20 cellular contexts compared by ENCODE assay signal in the genomic region with DNA sequence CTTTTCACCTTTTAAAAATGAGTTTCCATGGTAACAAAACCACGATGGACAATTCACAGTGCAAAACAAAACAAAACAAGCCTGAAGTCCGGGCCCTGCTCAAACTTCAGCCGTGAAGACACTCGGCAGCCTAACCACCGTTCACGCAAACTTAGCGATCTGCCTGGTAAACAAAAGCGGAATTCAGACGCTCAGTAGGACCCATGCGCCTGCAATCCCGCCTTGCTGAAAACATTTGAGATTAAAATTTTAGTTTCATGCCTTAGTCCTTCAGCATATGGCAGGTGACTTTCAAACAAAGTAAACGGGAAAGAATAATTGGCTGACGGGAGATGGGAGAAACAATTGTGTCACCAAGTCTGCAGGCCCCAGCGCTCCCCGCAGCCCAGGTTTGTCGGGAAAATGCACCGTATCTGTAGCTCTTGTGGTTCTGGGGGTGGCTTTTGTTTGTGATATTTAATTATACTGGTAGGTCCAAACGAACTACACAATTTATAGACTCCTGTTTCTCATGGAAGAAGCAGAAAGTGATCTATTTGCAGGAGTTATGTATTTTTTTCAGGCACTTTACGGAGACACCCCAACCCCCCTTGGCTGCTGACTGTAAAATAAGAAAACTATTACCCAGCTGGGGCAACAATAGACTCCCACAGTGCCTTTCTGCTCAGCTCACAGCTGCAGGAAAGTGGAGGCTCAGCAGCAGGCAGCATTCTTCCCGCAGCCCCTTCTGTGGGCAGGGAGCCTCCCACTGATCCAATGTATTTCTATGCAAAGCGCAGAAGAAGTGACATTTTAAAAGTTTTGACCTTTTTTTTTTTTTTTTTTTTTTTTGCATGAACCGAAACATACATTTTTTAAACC.
A peak's percentile ranks its signal among the peaks of the same experiment; 100 is the strongest.
DNase-seq lines count a peak whose midpoint lies in the region; ATAC-seq, FAIRE-seq and TF ChIP-seq lines count a peak whose summit lies in the region.
"Had no signal": no experiment of that assay in that cellular context is flagged by ENCODE, and none has a peak within 500 bp of the region (broad histone marks: within the 10 kb centered on the region; RNA-seq: fewer than 3 reads in every experiment).

No MANE protein-coding gene starts in this region.

- no peaks in the 10 kb centered on the region for H3K79me2 ChIP-seq in astrocyte (ENCODE audit: insufficient read depth, low read length)

- H3K9me3 Mint-ChIP-seq in astrocyte (ENCODE audit: unreplicated experiment) (peaks cover 9% of the 10 kb centered on the region), progenitor cell of endocrine pancreas (ENCODE audit: low read depth) (peaks cover 6% of the 10 kb centered on the region)
- H3K9me3 Mint-ChIP-seq: activated naive CD4-positive, alpha-beta T cell treated with anti-CD3 and anti-CD28 coated beads, Interleukin-2, amount 10 ng/mL, durations not matched to agents 7 days and 5 days had no signal

- H3K4me1 Mint-ChIP-seq in astrocyte (ENCODE audit: low read depth, unreplicated experiment) (peaks cover 19% of the 10 kb centered on the region), progenitor cell of endocrine pancreas (ENCODE audit: low read depth) (peaks cover 10% of the 10 kb centered on the region)
- H3K4me1 Mint-ChIP-seq: activated naive CD4-positive, alpha-beta T cell treated with anti-CD3 and anti-CD28 coated beads, Interleukin-2, amount 10 ng/mL, durations not matched to agents 7 days and 5 days; naive B cell had no signal

- H3K36me3 ChIP-seq in astrocyte (ENCODE audit: insufficient read depth, low read length): no peaks in the 10 kb centered on the region
- no peaks in the 10 kb centered on the region for H3K36me3 ChIP-seq in iPS-20b (ENCODE audit: insufficient read depth, low read depth, low read length)
- H3K36me3 ChIP-seq: colonic mucosa, thoracic aorta had no signal

- no peak for ATAC-seq in GM21367 (IDR thresholded peaks at IDR 0.05; ENCODE audit: unreplicated experiment)
- no peak for ATAC-seq in GM18502 (IDR thresholded peaks at IDR 0.05; ENCODE audit: poor library complexity, unreplicated experiment)
- ATAC-seq: T-cell had no signal

- H3K27ac ChIP-seq in astrocyte (ENCODE audit: low read depth, low read length) (no peak overlapping the region), iPS-20b (ENCODE audit: low read length) (peak overlapping the region; percentile 85)
- H3K27ac ChIP-seq: colonic mucosa, thoracic aorta had no signal

- peaks cover 3% of the 10 kb centered on the region for H3K9me3 ChIP-seq in astrocyte (ENCODE audit: insufficient read depth, low read depth, low read length)
- H3K9me3 ChIP-seq in iPS-20b (ENCODE audit: insufficient read depth, low read depth, low read length): peaks cover 11% of the 10 kb centered on the region; the same call in 1 of the 2 replicates
- H3K9me3 ChIP-seq: colonic mucosa, thoracic aorta had no signal

- H2AFZ ChIP-seq in astrocyte (ENCODE audit: low read depth, low read length): no peak overlapping the region

- TF ChIP-seq CTCF in astrocyte (IDR thresholded peaks at IDR 0.05; ENCODE audit: insufficient read depth, low read depth, low read length) (no peak), progenitor cell of endocrine pancreas (IDR thresholded peaks at IDR 0.05; ENCODE audit: unreplicated experiment) (no peak)

- no peaks in the 10 kb centered on the region for H3K36me3 Mint-ChIP-seq in astrocyte (ENCODE audit: low read depth, unreplicated experiment)
- peaks cover 2% of the 10 kb centered on the region for H3K36me3 Mint-ChIP-seq in progenitor cell of endocrine pancreas (ENCODE audit: insufficient read depth)
- H3K36me3 Mint-ChIP-seq: activated naive CD4-positive, alpha-beta T cell treated with anti-CD3 and anti-CD28 coated beads, Interleukin-2, amount 10 ng/mL, durations not matched to agents 7 days and 5 days; T-cell had no signal

- no peak overlapping the region for H3K4me3 ChIP-seq in astrocyte (ENCODE audit: insufficient read depth, low read depth, low read length)
- peak overlapping the region; percentile 58 for H3K4me3 ChIP-seq in iPS-20b (ENCODE audit: low read length)
- H3K4me3 ChIP-seq: colonic mucosa, thoracic aorta had no signal

- H3K27me3 ChIP-seq in astrocyte (ENCODE audit: insufficient read depth, low read length): no peaks in the 10 kb centered on the region
- 0 out of 2 replicates have a peak, but pooled peaks cover 7% of the 10 kb centered on the region for H3K27me3 ChIP-seq in iPS-20b (ENCODE audit: insufficient read depth, low read length)
- H3K27me3 ChIP-seq: colonic mucosa had no signal

- FAIRE-seq in astrocyte (lab: Jason Lieb, UNC): no peak
- FAIRE-seq: endothelial cell of umbilical vein had no signal

- H3K27ac Mint-ChIP-seq in astrocyte (ENCODE audit: unreplicated experiment) (peak overlapping the region; percentile 80), progenitor cell of endocrine pancreas (no peak overlapping the region)
- H3K27ac Mint-ChIP-seq: activated naive CD4-positive, alpha-beta T cell treated with anti-CD3 and anti-CD28 coated beads, Interleukin-2, amount 10 ng/mL, durations not matched to agents 7 days and 5 days; T-cell had no signal

- H3K4me3 Mint-ChIP-seq in astrocyte (ENCODE audit: unreplicated experiment) (peak overlapping the region; percentile 45), progenitor cell of endocrine pancreas (ENCODE audit: low read depth) (peak overlapping the region; percentile 40)
- H3K4me3 Mint-ChIP-seq: activated naive CD4-positive, alpha-beta T cell treated with anti-CD3 and anti-CD28 coated beads, Interleukin-2, amount 10 ng/mL, durations not matched to agents 7 days and 5 days; T-cell had no signal

- no peaks in the 10 kb centered on the region for H4K20me1 ChIP-seq in astrocyte (ENCODE audit: insufficient read depth, low read length)

- no peak overlapping the region for H3K4me2 ChIP-seq in astrocyte (ENCODE audit: low read length)

- H3K9ac ChIP-seq in astrocyte (ENCODE audit: low read length) (no peak overlapping the region), iPS-20b (ENCODE audit: low read depth, low read length) (peak overlapping the region; percentile 90)

- H3K27me3 Mint-ChIP-seq in astrocyte (ENCODE audit: low read depth, unreplicated experiment): peaks cover 28% of the 10 kb centered on the region
- peaks cover 40% of the 10 kb centered on the region for H3K27me3 Mint-ChIP-seq in progenitor cell of endocrine pancreas

- DNase-seq in NCI-H2081 (lab: John Stamatoyannopoulos, UW): peak; percentile 48 to 60
- no peak for DNase-seq in NCI-H2081 treated with DMSO at 0.1 percent for 48 hours (lab: John Stamatoyannopoulos, UW)
- no peak for DNase-seq in astrocyte (ENCODE audit: low read depth)
- DNase-seq in progenitor cell of endocrine pancreas (ENCODE audit: low spot score, unreplicated experiment): no peak
- no peak for DNase-seq in activated gamma-delta T cell (lab: John Stamatoyannopoulos, UW)
- DNase-seq: 8988T; activated CD4-positive, alpha-beta T cell treated with anti-CD3 and anti-CD28 coated beads, Interleukin-2, amount 50 U/mL, for 1 hour; activated naive CD4-positive, alpha-beta T cell treated with anti-CD3 and anti-CD28 coated beads, Interleukin-2, amount 10 ng/mL, durations not matched to agents 7 days and 5 days; colonic mucosa; GDM1; hypothalamus; naive B cell; NCI-H1105; NCI-H226; T-cell had no signal

- H3K4me1 ChIP-seq in astrocyte (ENCODE audit: insufficient read depth, low read length) (no peaks in the 10 kb centered on the region), iPS-20b (ENCODE audit: insufficient read depth, low read length) (peaks cover 43% of the 10 kb centered on the region; the same call in 1 of the 2 replicates)

Comparison
In these comparisons a context has a peak if more than half of its experiments do, and no peak if none do; other contexts are left out.
1. DNase-seq: peak in NCI-H2081 (2 of 2); none in NCI-H2081 treated with DMSO at 0.1 percent for 48 hours (single experiment), astrocyte (single experiment), progenitor cell of endocrine pancreas (single experiment) and activated gamma-delta T cell (single experiment).